ENCODE assay signal across 27 cellular contexts in genomic region chr18:7615840-7616239, GRCh38.
"Had no signal": no experiment of that assay in that cellular context is flagged by ENCODE, and none has a peak within 500 bp of the region (broad histone marks: within the 10 kb centered on the region; RNA-seq: fewer than 3 reads in every experiment).

No MANE protein-coding gene starts in this region.

- H3K27me3 ChIP-seq: ascending aorta, body of pancreas, MG63 had no signal

- FAIRE-seq: RCC 7860 had no signal

- H3K4me3 ChIP-seq: ascending aorta, body of pancreas, MG63, SK-N-MC had no signal

- DNase-seq: activated CD4-positive, alpha-beta memory T cell treated with anti-CD3 and anti-CD28 coated beads for 36 hours; activated CD4-positive, alpha-beta T cell treated with anti-CD3 and anti-CD28 coated beads, Interleukin-2, amount 10 ng/mL, durations not matched to agents 7 days and 5 days; activated CD4-positive, CD25-positive, alpha-beta regulatory T cell; activated CD8-positive, alpha-beta memory T cell treated with anti-CD3 and anti-CD28 coated beads for 24 hours; activated effector memory CD4-positive, alpha-beta T cell treated with anti-CD3 and anti-CD28 coated beads, Interleukin-2, amount 50 U/mL, for 16 hours; activated naive CD4-positive, alpha-beta T cell treated with Interleukin-2 at 50 U/mL for 16 hours; activated naive CD8-positive, alpha-beta T cell treated with anti-CD3 and anti-CD28 coated beads, Interleukin-2, amount 50 U/mL, for 24 hours; activated T-cell treated with anti-CD3 and anti-CD28 coated beads, Interleukin-2, amount 50 U/mL, for 4 hours; amniotic stem cell; body of pancreas; MG63; MV-4-11; NCI-H1092 treated with DMSO at 0.1 percent for 48 hours; NCI-H1417 treated with DMSO at 0.1 percent for 48 hours; NCI-H1694; NCI-H2029 treated with DMSO at 0.1 percent for 48 hours; NCI-H510A treated with DMSO at 0.1 percent for 48 hours; NCI-H69; SIG-M5; T-cell; T-helper 2 cell; T1000 had no signal

- H3K9me3 ChIP-seq: ascending aorta, body of pancreas, MG63 had no signal

- H3K27ac ChIP-seq: body of pancreas, SK-N-MC, VCaP had no signal

- H3K36me3 ChIP-seq: ascending aorta, MG63 had no signal

- ATAC-seq: activated naive CD4-positive, alpha-beta T cell treated with anti-CD3 and anti-CD28 coated beads, Interleukin-2, amount 50 U/mL, for 72 hours; activated naive CD8-positive, alpha-beta T cell treated with anti-CD3 and anti-CD28 coated beads, Interleukin-2, amount 50 U/mL, for 24 hours; activated T-cell treated with anti-CD3 and anti-CD28 coated beads, Interleukin-2, amount 50 U/mL, for 4 hours; body of pancreas; T-cell had no signal
